ENCODE assay signal across 27 cellular contexts in the genomic region with DNA sequence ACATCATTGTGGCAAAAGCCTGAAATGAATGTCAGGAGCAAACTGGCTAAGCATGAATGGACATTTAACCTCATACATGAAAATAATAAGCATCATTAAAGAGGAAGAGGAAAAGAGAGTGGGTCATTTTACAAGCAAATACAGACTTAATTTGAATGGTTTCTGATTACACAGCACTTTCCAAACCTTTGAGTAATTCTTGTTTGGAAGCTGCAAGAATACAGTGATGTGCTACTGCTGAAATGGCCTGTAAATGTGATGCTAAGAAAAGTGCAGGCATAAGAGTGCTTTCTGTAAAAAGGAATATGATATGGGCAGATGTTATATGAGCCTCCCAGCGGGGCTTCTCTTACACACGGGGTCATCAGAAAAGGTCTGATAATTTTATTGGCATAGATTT. TPM values are rescaled to one million over a fixed set of nuclear protein-coding genes. Genes with fewer than 3 reads are reported as not detected.
DNase-seq lines count a peak whose midpoint lies in the region; ATAC-seq, FAIRE-seq and TF ChIP-seq lines count a peak whose summit lies in the region.
"Had no signal": no experiment of that assay in that cellular context is flagged by ENCODE, and none has a peak within 500 bp of the region (broad histone marks: within the 10 kb centered on the region; RNA-seq: fewer than 3 reads in every experiment).

No MANE protein-coding gene starts in this region.

- no peak overlapping the region for H2AFZ ChIP-seq in K562 (ENCODE audit: low read depth, low read length)

- 2% methylated on average over 2 of the region's 2 CpGs for WGBS in A549 (ENCODE audit: missing lambda C conversion rate)
- 2% methylated on average over 2 of the region's 2 CpGs for WGBS in K562 (ENCODE audit: insufficient coverage, low coverage, missing lambda C conversion rate)

- FAIRE-seq in A549 (lab: Jason Lieb, UNC) (no peak), K562 (lab: Jason Lieb, UNC) (no peak)
- FAIRE-seq: A204.1, GM12892, RCC 7860 had no signal

- TF ChIP-seq RAD21 in A549 (conservative IDR thresholded peaks at IDR 0.05 in 1 of 2, IDR thresholded peaks at IDR 0.05 in 1 of 2) (no peak), K562 (CRISPR knock-in tag; conservative IDR thresholded peaks at IDR 0.05 in 1 of 2, IDR thresholded peaks at IDR 0.05 in 1 of 2) (no peak)

- no peaks in the 10 kb centered on the region for H3K4me1 ChIP-seq in A549
- H3K4me1 ChIP-seq in K562 (replicated peaks in 1 of 2; ENCODE audit: control insufficient read depth in 2 of 2, insufficient read depth in 2 of 2, low read length in 2 of 2) = no peaks in the 10 kb centered on the region
- H3K4me1 ChIP-seq: gastroesophageal sphincter, HAP-1 had no signal

- POLR2A ChIA-PET in A549 (lab: Yijun Ruan, JAX) (no interaction called here), K562 (lab: Yijun Ruan, JAX) (no interaction called here)

- no peaks in the 10 kb centered on the region for H3K9me1 ChIP-seq in K562 (ENCODE audit: control insufficient read depth, insufficient read depth, low read length)

- no peak for TF ChIP-seq EP300 in A549 (IDR thresholded peaks at IDR 0.05)
- no peak for TF ChIP-seq EP300 in K562 (IDR thresholded peaks at IDR 0.05; ENCODE audit: low read length)

- intact Hi-C loops in K562 (cut with micrococcal nuclease) = no loop called here

- CTCF ChIA-PET in A549 (lab: Yijun Ruan, JAX) = interaction anchor here (1.0 kb wide), 1 partner anchor 250 kb away, joined by 3 read pairs; no protein-coding TSS in a partner anchor
- CTCF ChIA-PET in K562 (lab: Yijun Ruan, JAX; ENCODE audit: low intra/inter-chr PET ratio) = no interaction called here

- no peaks in the 10 kb centered on the region for H3K27me3 ChIP-seq in K562 (ENCODE audit: control insufficient read depth in 2 of 2, insufficient read depth in 2 of 2, low read length in 2 of 2)
- H3K27me3 ChIP-seq: gastroesophageal sphincter had no signal

- H3K4me2 ChIP-seq in A549 (no peak overlapping the region), K562 (ENCODE audit: insufficient read depth, low read length) (no peak overlapping the region)

- no peak overlapping the region for H3K27ac ChIP-seq in A549
- H3K27ac ChIP-seq in K562 (ENCODE audit: extremely low read depth, low read depth, low read length) = no peak overlapping the region
- H3K27ac ChIP-seq: C4-2B, gastroesophageal sphincter had no signal

- H3K4me3 ChIP-seq in A549 (no peak overlapping the region), K562 (no peak overlapping the region)
- H3K4me3 ChIP-seq: gastroesophageal sphincter, HAP-1, mucosa of descending colon had no signal

- ATAC-seq in A549 = no peak
- no peak for ATAC-seq in K562
- ATAC-seq in GM21390 (IDR thresholded peaks at IDR 0.05; ENCODE audit: unreplicated experiment) = no peak
- ATAC-seq: activated CD4-positive, CD25-positive, alpha-beta regulatory T cell treated with anti-CD3 and anti-CD28 coated beads, Interleukin-2, amount 50 U/mL, for 24 hours; activated T-cell treated with anti-CD3 and anti-CD28 coated beads, Interleukin-2, amount 50 U/mL, for 4 hours; gastroesophageal sphincter; left lobe of liver; mucosa of descending colon had no signal

- no TSS peak for BruUV-seq in K562 (replicated peaks; lab: Mats Ljungman, UMichigan)

- in situ Hi-C loops in K562 (cut with MboI) = no loop called here

- no peaks in the 10 kb centered on the region for H4K20me1 ChIP-seq in K562 (replicated peaks; ENCODE audit: control insufficient read depth, insufficient read depth, low read length)

- TF ChIP-seq POLR2A in A549 (IDR thresholded peaks at IDR 0.05; ENCODE audit: low read length) = no peak
- TF ChIP-seq POLR2A in K562 (conservative IDR thresholded peaks at IDR 0.05) = no peak

- no peaks in the 10 kb centered on the region for H3K36me3 ChIP-seq in K562 (ENCODE audit: control insufficient read depth, insufficient read depth, low read length)
- H3K36me3 ChIP-seq: gastroesophageal sphincter, HAP-1 had no signal

- H3K79me2 ChIP-seq in K562 (ENCODE audit: control insufficient read depth, insufficient read depth, low read length) = no peaks in the 10 kb centered on the region

- H3K9me3 ChIP-seq in A549 (no peaks in the 10 kb centered on the region), K562 (replicated peaks; ENCODE audit: control insufficient read depth, insufficient read depth, low read depth, low read length) (no peaks in the 10 kb centered on the region)
- H3K9me3 ChIP-seq: gastroesophageal sphincter, HAP-1, mucosa of descending colon had no signal

- no peak for DNase-seq in A549 (ENCODE audit: low read depth in 1 of 2, low spot score in 1 of 2)
- peak; percentile 50 for DNase-seq in NCI-H128 (lab: John Stamatoyannopoulos, UW; ENCODE audit: unreplicated experiment)
- DNase-seq in NCI-H2171 treated with DMSO at 0.1 percent for 48 hours (lab: John Stamatoyannopoulos, UW) = peak; percentile 85
- no peak for DNase-seq in K562 (ENCODE audit: extremely low read depth in 1 of 4, low spot score in 3 of 4)
- DNase-seq in midbrain (lab: John Stamatoyannopoulos, UW) = no peak
- DNase-seq in NAMALWA (ENCODE audit: low spot score) = no peak
- DNase-seq in islet precursor cell = no peak
- DNase-seq: activated naive CD4-positive, alpha-beta T cell treated with anti-CD3 and anti-CD28 coated beads, Interleukin-2, amount 10 ng/mL, durations not matched to agents 7 days and 5 days; activated T-cell treated with anti-CD3 and anti-CD28 coated beads, Interleukin-2, amount 50 U/mL, for 4 hours; aorta; mucosa of descending colon; MV-4-11; NCI-H774; stimulated activated CD4-positive, alpha-beta T cell treated with anti-CD3 and anti-CD28 coated beads, Interleukin-12 subunit alpha, Interleukin-12 subunit beta, amount 100 ng/mL, for 4 hours; T1000 had no signal

- TF ChIP-seq CTCF in A549 (IDR thresholded peaks at IDR 0.05) (no peak), K562 (IDR thresholded peaks at IDR 0.05 in 2 of 3, conservative IDR thresholded peaks at IDR 0.05 in 1 of 3; ENCODE audit: insufficient read depth in 2 of 3, low read depth in 1 of 3, low read length in 3 of 3) (no peak)

- no peak overlapping the region for H3K9ac ChIP-seq in K562 (ENCODE audit: insufficient read depth in 1 of 2, low read depth in 2 of 2, low read length in 2 of 2)

TF ChIP-seq in A549, 52 proteins besides CTCF, POLR2A, EP300 and RAD21:
- TF ChIP-seq HOXB13 (CRISPR knock-in tag; IDR thresholded peaks at IDR 0.05; ENCODE audit: low read depth) (no peak), MAFK (IDR thresholded peaks at IDR 0.05; ENCODE audit: partially characterized antibody) (peak; percentile 52)
- TF ChIP-seq, protein P1, sequence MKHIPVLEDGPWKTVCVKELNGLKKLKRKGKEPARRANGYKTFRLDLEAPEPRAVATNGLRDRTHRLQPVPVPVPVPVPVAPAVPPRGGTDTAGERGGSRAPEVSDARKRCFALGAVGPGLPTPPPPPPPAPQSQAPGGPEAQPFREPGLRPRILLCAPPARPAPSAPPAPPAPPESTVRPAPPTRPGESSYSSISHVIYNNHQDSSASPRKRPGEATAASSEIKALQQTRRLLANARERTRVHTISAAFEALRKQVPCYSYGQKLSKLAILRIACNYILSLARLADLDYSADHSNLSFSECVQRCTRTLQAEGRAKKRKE (CRISPR knock-in tag; IDR thresholded peaks at IDR 0.05; ENCODE audit: low read depth) = no peak
TF ChIP-seq in A549: peak in this region for 1.

TF ChIP-seq in K562, 482 proteins besides CTCF, POLR2A, EP300 and RAD21 (continues in another document):
- TF ChIP-seq, protein P2, sequence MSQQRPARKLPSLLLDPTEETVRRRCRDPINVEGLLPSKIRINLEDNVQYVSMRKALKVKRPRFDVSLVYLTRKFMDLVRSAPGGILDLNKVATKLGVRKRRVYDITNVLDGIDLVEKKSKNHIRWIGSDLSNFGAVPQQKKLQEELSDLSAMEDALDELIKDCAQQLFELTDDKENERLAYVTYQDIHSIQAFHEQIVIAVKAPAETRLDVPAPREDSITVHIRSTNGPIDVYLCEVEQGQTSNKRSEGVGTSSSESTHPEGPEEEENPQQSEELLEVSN (IDR thresholded peaks at IDR 0.05; ENCODE audit: borderline replicate concordance in 1 of 2, extremely low read depth in 1 of 2, insufficient read depth in 1 of 2, insufficient read length in 1 of 2, low read depth in 1 of 2, low read length in 1 of 2, poor library complexity in 1 of 2, severe bottlenecking in 1 of 2) = no peak
- no peak for TF ChIP-seq ZNF586 (CRISPR knock-in tag; conservative IDR thresholded peaks at IDR 0.05)
- peak; percentile 20; the same call in 1 of the 2 replicates for TF ChIP-seq MAFG (tag; conservative IDR thresholded peaks at IDR 0.05)
- no peak for TF ChIP-seq BRD4 (IDR thresholded peaks at IDR 0.05)
- TF ChIP-seq NR1H2 (CRISPR knock-in tag; IDR thresholded peaks at IDR 0.05) = no peak
- no peak for TF ChIP-seq ZNF408 (CRISPR knock-in tag; IDR thresholded peaks at IDR 0.05; ENCODE audit: low read depth)

RNA-seq across cellular contexts. Expression of a gene that starts 30.2 kb away (rescaled TPM):
- not detected in 2 replicates for polyA plus RNA-seq in A549 (2011; rRNA removed)
- not detected in 2 replicates for polyA plus RNA-seq in A549 (2012; cell fraction: cytosol; rRNA removed)
- polyA plus RNA-seq in A549 (2012; cell fraction: nucleus; rRNA removed) = not detected in 2 replicates
- not detected in 3 replicates for polyA plus RNA-seq in A549 (2017; fragmentation: RNase III; extraction: RNeasy Plus Mini Kit Qiagen cat#74134 plus additional on column Dnase treatment)
- not detected in 2 replicates for polyA minus RNA-seq in A549 (2011; rRNA and poly(A)+ RNA removed)
- total RNA-seq in K562 (2011; cell fraction: chromatin; rRNA removed; ENCODE audit: low replicate concordance) = not detected in 2 replicates
- not detected in 2 replicates for total RNA-seq in K562 (2011; cell fraction: nucleolus; rRNA removed)
- total RNA-seq in K562 (2011; cell fraction: nucleoplasm; rRNA removed) = not detected in 2 replicates
- total RNA-seq in K562 (2014; rRNA removed) = not detected in 2 replicates
- not detected in 2 replicates for total RNA-seq in K562 (2014; rRNA removed; fragmentation: Illumina TruSeq; extraction: Trizol)
- not detected in 2 replicates for total RNA-seq in K562 (2015; rRNA removed; fragmentation: Illumina TruSeq; extraction: Trizol)
- total RNA-seq in K562 (2021) = not detected in 2 replicates
- not detected in 2 replicates for polyA plus RNA-seq in K562 (2011; rRNA removed)
- polyA plus RNA-seq in K562 (2011; cell fraction: cytosol; rRNA removed) = not detected in 2 replicates
- polyA plus RNA-seq in K562 (2011; cell fraction: nucleus; rRNA removed) = not detected in 2 replicates
- polyA plus RNA-seq in K562 (2012) = not detected in 2 replicates
- polyA plus RNA-seq in K562 (2014; fragmentation: Illumina TruSeq; extraction: Trizol) = not detected in 2 replicates
- polyA plus RNA-seq in K562 (2014; fragmentation: Nextera tagmentation; extraction: Ambion mirVana) = not detected
- polyA plus RNA-seq in K562 (2014; rRNA removed) = not detected in 2 replicates
- polyA minus RNA-seq in K562 (2011; rRNA and poly(A)+ RNA removed) = not detected in 2 replicates
- not detected in 2 replicates for polyA minus RNA-seq in K562 (2011; cell fraction: cytosol; rRNA and poly(A)+ RNA removed)
- polyA minus RNA-seq in K562 (2011; cell fraction: nucleus; rRNA and poly(A)+ RNA removed) = not detected in 2 replicates
- total RNA-seq: activated T-cell treated with anti-CD3 and anti-CD28 coated beads, Interleukin-2, amount 50 U/mL, for 4 hours; aorta; gastroesophageal sphincter; left lobe of liver; mucosa of descending colon; subcutaneous adipose tissue; urinary bladder had no signal
- polyA plus RNA-seq: aorta, esophagus, urinary bladder had no signal

Comparison
In these comparisons a context has a peak if more than half of its experiments do, and no peak if none do; other contexts are left out.
1. DNase-seq: peak in NCI-H128 (single experiment) and NCI-H2171 treated with DMSO at 0.1 percent for 48 hours (single experiment); none in A549 (0 of 2), K562 (0 of 4), midbrain (single experiment), NAMALWA (single experiment) and islet precursor cell (single experiment).